In genomic region chr16:56355786-56356275, GRCh38 we compare ENCODE assay signal across 8 cellular contexts.
A peak's percentile ranks its signal among the peaks of the same experiment; 100 is the strongest.
DNase-seq lines count a peak whose midpoint lies in the region; ATAC-seq lines count a peak whose summit lies in the region.

No MANE protein-coding gene starts in this region.

- peak overlapping the region; percentile 69 for H3K27ac ChIP-seq in temporal lobe (ENCODE audit: low read depth, low read length)

- peaks cover 3% of the 10 kb centered on the region for H3K36me3 Mint-ChIP-seq in activated CD4-positive, alpha-beta T cell treated with anti-CD3 and anti-CD28 coated beads for 36 hours (ENCODE audit: low read depth)
- peaks cover 19% of the 10 kb centered on the region for H3K36me3 Mint-ChIP-seq in activated T-helper 17 cell treated with anti-CD3 and anti-CD28 coated beads, Interleukin-2, amount 50 U/mL, for 72 hours (ENCODE audit: low read depth)

- no peaks in the 10 kb centered on the region for H3K27me3 Mint-ChIP-seq in activated CD4-positive, alpha-beta T cell treated with anti-CD3 and anti-CD28 coated beads for 36 hours
- H3K27me3 Mint-ChIP-seq in activated T-helper 17 cell treated with anti-CD3 and anti-CD28 coated beads, Interleukin-2, amount 50 U/mL, for 72 hours: no peaks in the 10 kb centered on the region

- no peaks in the 10 kb centered on the region for H3K9me3 Mint-ChIP-seq in activated CD4-positive, alpha-beta T cell treated with anti-CD3 and anti-CD28 coated beads for 36 hours (ENCODE audit: low read depth)
- H3K9me3 Mint-ChIP-seq in activated T-helper 17 cell treated with anti-CD3 and anti-CD28 coated beads, Interleukin-2, amount 50 U/mL, for 72 hours: no peaks in the 10 kb centered on the region

- peak overlapping the region; percentile 78 for H3K4me3 Mint-ChIP-seq in activated CD4-positive, alpha-beta T cell treated with anti-CD3 and anti-CD28 coated beads for 36 hours
- H3K4me3 Mint-ChIP-seq in activated T-helper 17 cell treated with anti-CD3 and anti-CD28 coated beads, Interleukin-2, amount 50 U/mL, for 72 hours: peak overlapping the region; percentile 88

- CTCF ChIA-PET in activated CD4-positive, alpha-beta T cell treated with anti-CD3 and anti-CD28 coated beads for 36 hours (lab: Charles Lee): interaction anchor here (0.7 to 2.1 kb wide), 5 partner anchors 14 to 91 kb away, joined by 3 to 8 read pairs (median 3); no protein-coding TSS in a partner anchor

- no peak for ATAC-seq in activated CD4-positive, alpha-beta T cell treated with anti-CD3 and anti-CD28 coated beads for 36 hours
- ATAC-seq in activated T-helper 17 cell treated with anti-CD3 and anti-CD28 coated beads, Interleukin-2, amount 50 U/mL, for 72 hours (replicated peaks): no peak
- ATAC-seq in GM18868 (IDR thresholded peaks at IDR 0.05; ENCODE audit: unreplicated experiment): no peak
- no peak for ATAC-seq in HG02973 (IDR thresholded peaks at IDR 0.05; ENCODE audit: unreplicated experiment)
- ATAC-seq in GM21786 (IDR thresholded peaks at IDR 0.05; ENCODE audit: unreplicated experiment): no peak

- intact Hi-C loops in activated CD4-positive, alpha-beta T cell treated with anti-CD3 and anti-CD28 coated beads for 36 hours (cut with DNase I, micrococcal nuclease): loop anchor here (2.0 to 5.0 kb wide), 6 partner anchors 157 to 1646 kb away; partner anchors contain the start of genes GNAO1 (in 1 of the 2), MT1X (in 1 of the 2), NUP93 (in 1 of the 2) and USB1 (in 1 of the 2)

- POLR2A ChIA-PET in activated CD4-positive, alpha-beta T cell treated with anti-CD3 and anti-CD28 coated beads for 36 hours (lab: Charles Lee): no interaction called here

- H3K4me1 Mint-ChIP-seq in activated CD4-positive, alpha-beta T cell treated with anti-CD3 and anti-CD28 coated beads for 36 hours: peaks cover 29% of the 10 kb centered on the region
- peaks cover 11% of the 10 kb centered on the region for H3K4me1 Mint-ChIP-seq in activated T-helper 17 cell treated with anti-CD3 and anti-CD28 coated beads, Interleukin-2, amount 50 U/mL, for 72 hours

- DNase-seq in activated CD4-positive, alpha-beta T cell treated with anti-CD3 and anti-CD28 coated beads for 36 hours: no peak
- DNase-seq in activated CD4-positive, alpha-beta T cell treated with anti-CD3 and anti-CD28 coated beads for 4 hours: no peak
- peak; percentile 27 for DNase-seq in islet precursor cell

- peak overlapping the region; percentile 98 for H3K27ac Mint-ChIP-seq in activated CD4-positive, alpha-beta T cell treated with anti-CD3 and anti-CD28 coated beads for 36 hours
- H3K27ac Mint-ChIP-seq in activated T-helper 17 cell treated with anti-CD3 and anti-CD28 coated beads, Interleukin-2, amount 50 U/mL, for 72 hours: peak overlapping the region; percentile 98
